1 cellular context compared by ENCODE assay signal in genomic region chr3:27368831-27369607, GRCh38.
A peak's percentile ranks its signal among the peaks of the same experiment; 100 is the strongest.
TF ChIP-seq lines count a peak whose summit lies in the region.

TSS of gene NEK10 (minus strand) at chr3:27369383. CDS start at chr3:27352882, 16,501 bp downstream.

TF ChIP-seq in HepG2, 621 proteins besides CTCF, POLR2A, EP300 and RAD21 (continued from another document and continues in another):
- TF ChIP-seq SATB2 (CRISPR knock-in tag; IDR thresholded peaks at IDR 0.05) (no peak), ZNF260 (CRISPR knock-in tag; IDR thresholded peaks at IDR 0.05; ENCODE audit: borderline replicate concordance, low read depth) (no peak), KAT7 (CRISPR knock-in tag; IDR thresholded peaks at IDR 0.05; ENCODE audit: borderline replicate concordance) (no peak), RBM22 (optimal IDR thresholded peaks at IDR 0.05; ENCODE audit: low read length) (peak; percentile 100), BORCS8-MEF2B (CRISPR knock-in tag; IDR thresholded peaks at IDR 0.05) (0 out of 2 replicates have a peak, but pooled peaks have one; percentile 64), EED (CRISPR knock-in tag; IDR thresholded peaks at IDR 0.05) (no peak), ZNF629 (CRISPR knock-in tag; conservative IDR thresholded peaks at IDR 0.05) (no peak), ZNF124 (CRISPR knock-in tag; IDR thresholded peaks at IDR 0.05) (no peak), PHF8 (CRISPR knock-in tag; IDR thresholded peaks at IDR 0.05) (peak; percentile 54), ZNF574 (CRISPR knock-in tag; IDR thresholded peaks at IDR 0.05) (peak; percentile 52; the same call in 1 of the 2 replicates), ZNF563 (CRISPR knock-in tag; IDR thresholded peaks at IDR 0.05) (no peak), ZNF232 (CRISPR knock-in tag; IDR thresholded peaks at IDR 0.05; ENCODE audit: borderline replicate concordance) (no peak), JUND (CRISPR knock-in tag; IDR thresholded peaks at IDR 0.05) (no peak), ZNF83 (CRISPR knock-in tag; IDR thresholded peaks at IDR 0.05; ENCODE audit: borderline replicate concordance) (no peak), ZNF17 (CRISPR knock-in tag; IDR thresholded peaks at IDR 0.05) (no peak), ZNF75D (CRISPR knock-in tag; IDR thresholded peaks at IDR 0.05; ENCODE audit: borderline replicate concordance) (no peak), HOXA7 (CRISPR knock-in tag; IDR thresholded peaks at IDR 0.05) (no peak), ZNF740 (CRISPR knock-in tag; IDR thresholded peaks at IDR 0.05) (no peak), ZNF224 (CRISPR knock-in tag; IDR thresholded peaks at IDR 0.05) (no peak), MTF2 (CRISPR knock-in tag; IDR thresholded peaks at IDR 0.05; ENCODE audit: borderline replicate concordance) (no peak), ZNF556 (CRISPR knock-in tag; IDR thresholded peaks at IDR 0.05; ENCODE audit: borderline replicate concordance) (no peak; the same call in 1 of the 2 replicates), ZNF7 (CRISPR knock-in tag; IDR thresholded peaks at IDR 0.05) (no peak), ZFP37 (CRISPR knock-in tag; IDR thresholded peaks at IDR 0.05; ENCODE audit: borderline replicate concordance) (no peak), ZNF839 (CRISPR knock-in tag; IDR thresholded peaks at IDR 0.05; ENCODE audit: borderline replicate concordance) (no peak), RELA (CRISPR knock-in tag; IDR thresholded peaks at IDR 0.05) (no peak), FOSL2 (CRISPR knock-in tag; IDR thresholded peaks at IDR 0.05) (peak; percentile 28; the same call in 1 of the 2 replicates), SAP130 (CRISPR knock-in tag; IDR thresholded peaks at IDR 0.05; ENCODE audit: low read depth) (peak; percentile 100), KAT2B (IDR thresholded peaks at IDR 0.05; ENCODE audit: borderline replicate concordance, low read depth, low read length) (no peak), MYC (CRISPR knock-in tag; IDR thresholded peaks at IDR 0.05; ENCODE audit: borderline replicate concordance) (no peak; the same call in 1 of the 2 replicates), MEIS2 (CRISPR knock-in tag; IDR thresholded peaks at IDR 0.05) (no peak), HDAC6 (IDR thresholded peaks at IDR 0.05; ENCODE audit: low read depth, low read length) (no peak), ZNF598 (CRISPR knock-in tag; IDR thresholded peaks at IDR 0.05; ENCODE audit: borderline replicate concordance) (no peak), HDAC1 (CRISPR knock-in tag; IDR thresholded peaks at IDR 0.05) (peak; percentile 99), MTA1 (CRISPR knock-in tag; IDR thresholded peaks at IDR 0.05; ENCODE audit: borderline replicate concordance) (peak; percentile 47; the same call in 1 of the 2 replicates), ZBED4 (CRISPR knock-in tag; IDR thresholded peaks at IDR 0.05; ENCODE audit: borderline replicate concordance) (no peak), SNAPC4 (CRISPR knock-in tag; IDR thresholded peaks at IDR 0.05) (no peak), HNRNPLL (IDR thresholded peaks at IDR 0.05; ENCODE audit: low read depth, low read length, poor library complexity, severe bottlenecking) (peak; percentile 62), PRDM4 (CRISPR knock-in tag; IDR thresholded peaks at IDR 0.05; ENCODE audit: borderline replicate concordance) (no peak), PAF1 (CRISPR knock-in tag; IDR thresholded peaks at IDR 0.05) (no peak), HIC2 (CRISPR knock-in tag; IDR thresholded peaks at IDR 0.05; ENCODE audit: low read depth) (no peak), ZKSCAN5 (CRISPR knock-in tag; IDR thresholded peaks at IDR 0.05) (no peak), ZNF292 (CRISPR knock-in tag; IDR thresholded peaks at IDR 0.05; ENCODE audit: borderline replicate concordance, low read depth) (peak; percentile 15; the same call in 1 of the 2 replicates), ARNT2 (CRISPR knock-in tag; IDR thresholded peaks at IDR 0.05; ENCODE audit: low read depth) (peak; percentile 34; the same call in 1 of the 2 replicates), MED13 (CRISPR knock-in tag; IDR thresholded peaks at IDR 0.05) (no peak), RNF219 (CRISPR knock-in tag; IDR thresholded peaks at IDR 0.05) (no peak), NFKB2 (CRISPR knock-in tag; IDR thresholded peaks at IDR 0.05; ENCODE audit: borderline replicate concordance) (peak; percentile 35; the same call in 1 of the 2 replicates), AHR (CRISPR knock-in tag; IDR thresholded peaks at IDR 0.05) (no peak), ATRX (CRISPR knock-in tag; IDR thresholded peaks at IDR 0.05; ENCODE audit: borderline replicate concordance) (no peak), ATAD3A (CRISPR knock-in tag; IDR thresholded peaks at IDR 0.05) (no peak), ZNF644 (CRISPR knock-in tag; IDR thresholded peaks at IDR 0.05; ENCODE audit: low read depth) (no peak)
